In the genomic region with DNA sequence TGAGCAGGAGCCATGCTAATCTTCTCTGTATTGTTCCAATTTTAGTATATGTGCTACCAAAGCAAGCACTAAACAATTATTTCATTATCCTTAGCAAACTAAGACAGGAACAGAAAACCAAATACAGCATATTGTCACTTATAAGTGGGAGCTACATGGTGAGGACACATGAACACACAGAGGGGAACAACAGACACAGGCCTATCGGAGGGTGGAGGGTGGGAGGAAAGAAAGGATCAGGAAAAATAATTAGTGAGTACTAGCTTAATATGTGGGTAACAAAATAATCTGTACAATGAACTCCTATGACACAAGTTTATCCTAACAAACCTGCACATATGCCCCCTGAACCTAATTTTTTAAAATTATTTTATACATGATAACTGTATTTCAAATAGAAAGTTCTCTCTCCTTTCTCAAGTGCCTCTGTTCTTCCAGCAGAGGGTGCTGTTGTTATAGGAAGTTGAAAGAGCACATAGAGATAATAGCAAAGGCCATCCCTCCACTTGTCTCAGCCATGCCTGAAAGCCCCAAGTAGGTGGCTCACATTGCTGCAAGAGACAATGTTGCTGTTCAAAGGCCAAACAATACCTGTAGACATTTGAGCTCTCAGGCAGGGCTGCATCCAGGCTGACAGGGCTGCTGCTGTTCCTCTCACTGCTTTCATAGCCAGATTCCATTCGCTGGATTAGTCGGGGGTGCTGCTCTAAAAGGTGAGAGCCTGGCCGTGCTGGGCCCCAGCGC, we compare ENCODE assay signal across 8 cellular contexts. TPM values are rescaled to one million over a fixed set of nuclear protein-coding genes. Genes with fewer than 3 reads are reported as not detected.
A peak's percentile ranks its signal among the peaks of the same experiment; 100 is the strongest.
DNase-seq lines count a peak whose midpoint lies in the region; ATAC-seq, FAIRE-seq and TF ChIP-seq lines count a peak whose summit lies in the region.

No MANE protein-coding gene starts in this region.

- no peaks in the 10 kb centered on the region for H4K20me1 ChIP-seq in osteoblast (ENCODE audit: insufficient read depth, low read length)

- no peak overlapping the region for H2AFZ ChIP-seq in osteoblast (ENCODE audit: low read length)

- ATAC-seq in foreskin keratinocyte, result peak; percentile 65
- ATAC-seq in GM21360 (IDR thresholded peaks at IDR 0.05; ENCODE audit: unreplicated experiment), result no peak

- no peak for FAIRE-seq in urothelium cell line (lab: Jason Lieb, UNC)

- no peaks in the 10 kb centered on the region for H3K27me3 ChIP-seq in foreskin keratinocyte
- H3K27me3 ChIP-seq in osteoblast (ENCODE audit: insufficient read depth, low read length), result no peaks in the 10 kb centered on the region

- no peak overlapping the region for H3K4me3 ChIP-seq in osteoblast (ENCODE audit: insufficient read depth, low read length)

- H3K4me1 ChIP-seq in foreskin keratinocyte (no peaks in the 10 kb centered on the region), osteoblast (ENCODE audit: insufficient read depth, low read length) (no peaks in the 10 kb centered on the region)

- no peaks in the 10 kb centered on the region for H3K79me2 ChIP-seq in osteoblast (ENCODE audit: insufficient read depth, low read length)

- peak; percentile 60 for TF ChIP-seq CTCF in GM12874 (IDR thresholded peaks at IDR 0.05; ENCODE audit: insufficient read depth, low read depth, low read length)
- peak; percentile 78 for TF ChIP-seq CTCF in RWPE1 (conservative IDR thresholded peaks at IDR 0.05; ENCODE audit: low read depth)
- peak; percentile 93 for TF ChIP-seq CTCF in foreskin keratinocyte (conservative IDR thresholded peaks at IDR 0.05)
- TF ChIP-seq CTCF in osteoblast (IDR thresholded peaks at IDR 0.05; ENCODE audit: extremely low read depth, low read depth, low read length), result peak; percentile 83

- H3K9me3 ChIP-seq in osteoblast (ENCODE audit: low read depth, low read length), result no peaks in the 10 kb centered on the region

- no peak overlapping the region for H3K27ac ChIP-seq in RWPE1
- no peak overlapping the region for H3K27ac ChIP-seq in foreskin keratinocyte
- H3K27ac ChIP-seq in osteoblast (ENCODE audit: low read depth, low read length), result no peak overlapping the region

- peak; percentile 77 for DNase-seq in M059J (ENCODE audit: low read depth)
- DNase-seq in RWPE1 (ENCODE audit: low spot score), result peak; percentile 63
- peak; percentile 71 for DNase-seq in activated effector memory CD4-positive, alpha-beta T cell treated with anti-CD3 and anti-CD28 coated beads, Interleukin-2, amount 50 U/mL, for 16 hours
- DNase-seq in foreskin keratinocyte, result peak; percentile 16 to 54
- DNase-seq in osteoblast (ENCODE audit: insufficient read length, low spot score, missing footprints), result peak; percentile 87
- peak; percentile 71 for DNase-seq in urothelium cell line (ENCODE audit: low spot score)

- H3K36me3 ChIP-seq in osteoblast (ENCODE audit: insufficient read depth, low read length), result no peaks in the 10 kb centered on the region

- POLR2A ChIA-PET in RWPE1 (lab: Yijun Ruan, JAX; ENCODE audit: low non-redundant PET), result no interaction called here

- H3K4me2 ChIP-seq in osteoblast (ENCODE audit: insufficient read depth, low read length), result no peak overlapping the region

- CTCF ChIA-PET in RWPE1 (lab: Yijun Ruan, JAX), result interaction anchor here (0.6 to 5.5 kb wide), 15 partner anchors 8 to 122 kb away, joined by 3 to 62 read pairs (median 3); partner anchors contain the start of gene MYOZ1

RNA-seq across cellular contexts. Expression of gene PPP3CB, which starts 33.4 kb away (rescaled TPM):
- 8.3 and 16.9 TPM in 2 replicates for total RNA-seq in M059J (2014; rRNA removed; shearing (Covaris generic))
- total RNA-seq in foreskin keratinocyte (33.7 and 35.5 TPM in 2 replicates), osteoblast (34.7 and 40.1 TPM in 2 replicates)
- polyA plus RNA-seq in foreskin keratinocyte, result 21.1 and 24.0 TPM in 2 replicates

Comparison
In these comparisons a context has a peak if more than half of its experiments do, and no peak if none do; other contexts are left out.
1. DNase-seq: peak in every context shown above with its lines; median percentile 87 in osteoblast; 77 in M059J; 71 in activated effector memory CD4-positive, alpha-beta T cell treated with anti-CD3 and anti-CD28 coated beads, Interleukin-2, amount 50 U/mL, for 16 hours; 71 in urothelium cell line; 63 in RWPE1; 35 in foreskin keratinocyte.